In genomic region chr5:7671420-7671819, GRCh38 we compare ENCODE assay signal across 22 cellular contexts.
"Had no signal": no experiment of that assay in that cellular context is flagged by ENCODE, and none has a peak within 500 bp of the region (broad histone marks: within the 10 kb centered on the region; RNA-seq: fewer than 3 reads in every experiment).

No MANE protein-coding gene starts in this region.

- DNase-seq: activated CD4-positive, alpha-beta T cell treated with anti-CD3 and anti-CD28 coated beads, Interleukin-2, amount 10 ng/mL, durations not matched to agents 7 days and 5 days; activated CD8-positive, alpha-beta memory T cell treated with anti-CD3 and anti-CD28 coated beads, Interleukin-2, amount 50 U/mL, for 4 hours; activated effector memory CD4-positive, alpha-beta T cell treated with anti-CD3 and anti-CD28 coated beads, Interleukin-2, amount 50 U/mL, for 16 hours; activated naive CD4-positive, alpha-beta T cell treated with anti-CD3 and anti-CD28 coated beads, Interleukin-2, amount 50 U/mL, for 16 hours; activated T-cell treated with anti-CD3 and anti-CD28 coated beads, Interleukin-2, amount 50 U/mL, for 48 hours; effector CD8-positive, alpha-beta T cell; lower lobe of right lung; nucleus accumbens; posterior cingulate gyrus; sigmoid colon; stimulated activated CD4-positive, alpha-beta T cell treated with anti-CD3 and anti-CD28 coated beads, Interleukin-4, amount 100 ng/mL, for 24 hours; stomach; T1000; testis; upper lobe of left lung had no signal

- H3K36me3 ChIP-seq: ascending aorta, esophagus muscularis mucosa, lower lobe of right lung, sigmoid colon, stomach, upper lobe of left lung had no signal

- H3K36me3 Mint-ChIP-seq: natural killer cell treated with Interleukin-12 subunit alpha and Interleukin-12 subunit beta and Interleukin-15 and Interleukin-18, amount 100 ng/mL, for 72 hours; stimulated activated effector memory CD8-positive, alpha-beta T cell treated with anti-CD3 and anti-CD28 coated beads, Interleukin-12 subunit alpha, Interleukin-12 subunit beta, amount 100 ng/mL, for 72 hours had no signal

- H3K4me3 ChIP-seq: ascending aorta, esophagus muscularis mucosa, hepatocyte, lower lobe of right lung, sigmoid colon, stomach, testis, upper lobe of left lung had no signal

- ATAC-seq: activated CD4-positive, CD25-positive, alpha-beta regulatory T cell treated with anti-CD3 and anti-CD28 coated beads, Interleukin-2, amount 50 U/mL, for 24 hours; lower lobe of right lung; natural killer cell treated with Interleukin-12 subunit alpha and Interleukin-12 subunit beta and Interleukin-15 and Interleukin-18, amount 100 ng/mL, for 72 hours; stimulated activated effector memory CD8-positive, alpha-beta T cell treated with anti-CD3 and anti-CD28 coated beads, Interleukin-12 subunit alpha, Interleukin-12 subunit beta, amount 100 ng/mL, for 72 hours had no signal

- H3K4me3 Mint-ChIP-seq: activated CD4-positive, alpha-beta T cell treated with anti-CD3 and anti-CD28 coated beads, Interleukin-2, amount 10 ng/mL, durations not matched to agents 7 days and 5 days; dendritic cell treated with granulocyte-macrophage colony-stimulating factor and Interleukin-4, amounts not matched to agents 40 ng/mL and 50 ng/mL, for 4 days; natural killer cell treated with Interleukin-12 subunit alpha and Interleukin-12 subunit beta and Interleukin-15 and Interleukin-18, amount 100 ng/mL, for 72 hours; stimulated activated effector memory CD8-positive, alpha-beta T cell treated with anti-CD3 and anti-CD28 coated beads, Interleukin-12 subunit alpha, Interleukin-12 subunit beta, amount 100 ng/mL, for 72 hours had no signal

- H3K27me3 ChIP-seq: ascending aorta, esophagus muscularis mucosa, hepatocyte, sigmoid colon, stomach, testis, upper lobe of left lung had no signal

- H3K27me3 Mint-ChIP-seq: activated CD4-positive, alpha-beta T cell treated with anti-CD3 and anti-CD28 coated beads, Interleukin-2, amount 10 ng/mL, durations not matched to agents 7 days and 5 days; dendritic cell treated with granulocyte-macrophage colony-stimulating factor and Interleukin-4, amounts not matched to agents 40 ng/mL and 50 ng/mL, for 4 days; natural killer cell treated with Interleukin-12 subunit alpha and Interleukin-12 subunit beta and Interleukin-15 and Interleukin-18, amount 100 ng/mL, for 72 hours had no signal

- H3K4me1 Mint-ChIP-seq: activated CD4-positive, alpha-beta T cell treated with anti-CD3 and anti-CD28 coated beads, Interleukin-2, amount 10 ng/mL, durations not matched to agents 7 days and 5 days; stimulated activated effector memory CD8-positive, alpha-beta T cell treated with anti-CD3 and anti-CD28 coated beads, Interleukin-12 subunit alpha, Interleukin-12 subunit beta, amount 100 ng/mL, for 72 hours had no signal

- H3K9me3 ChIP-seq: ascending aorta, esophagus muscularis mucosa, lower lobe of right lung, sigmoid colon, stomach, testis, upper lobe of left lung had no signal

- H3K4me1 ChIP-seq: ascending aorta, lower lobe of right lung, stomach, testis, upper lobe of left lung had no signal

- H3K27ac Mint-ChIP-seq: activated CD4-positive, alpha-beta T cell treated with anti-CD3 and anti-CD28 coated beads, Interleukin-2, amount 10 ng/mL, durations not matched to agents 7 days and 5 days; dendritic cell treated with granulocyte-macrophage colony-stimulating factor and Interleukin-4, amounts not matched to agents 40 ng/mL and 50 ng/mL, for 4 days; natural killer cell treated with Interleukin-12 subunit alpha and Interleukin-12 subunit beta and Interleukin-15 and Interleukin-18, amount 100 ng/mL, for 72 hours; stimulated activated effector memory CD8-positive, alpha-beta T cell treated with anti-CD3 and anti-CD28 coated beads, Interleukin-12 subunit alpha, Interleukin-12 subunit beta, amount 100 ng/mL, for 72 hours had no signal

- H3K9me3 Mint-ChIP-seq: activated CD4-positive, alpha-beta T cell treated with anti-CD3 and anti-CD28 coated beads, Interleukin-2, amount 10 ng/mL, durations not matched to agents 7 days and 5 days; dendritic cell treated with granulocyte-macrophage colony-stimulating factor and Interleukin-4, amounts not matched to agents 40 ng/mL and 50 ng/mL, for 4 days; stimulated activated effector memory CD8-positive, alpha-beta T cell treated with anti-CD3 and anti-CD28 coated beads, Interleukin-12 subunit alpha, Interleukin-12 subunit beta, amount 100 ng/mL, for 72 hours had no signal

- H3K27ac ChIP-seq: ascending aorta, esophagus muscularis mucosa, hepatocyte, lower lobe of right lung, sigmoid colon, stomach, testis, upper lobe of left lung had no signal
